Comparison of ENCODE assay signal across 16 cellular contexts in genomic region chr2:68438455-68439303, GRCh38. TPM values are rescaled to one million over a fixed set of nuclear protein-coding genes. Genes with fewer than 3 reads are reported as not detected.
A peak's percentile ranks its signal among the peaks of the same experiment; 100 is the strongest.
DNase-seq lines count a peak whose midpoint lies in the region; ATAC-seq, FAIRE-seq and TF ChIP-seq lines count a peak whose summit lies in the region.
"Had no signal": no experiment of that assay in that cellular context is flagged by ENCODE, and none has a peak within 500 bp of the region (broad histone marks: within the 10 kb centered on the region; RNA-seq: fewer than 3 reads in every experiment).

No MANE protein-coding gene starts in this region.

- ATAC-seq in upper lobe of right lung (peak; percentile 24), GM21390 (IDR thresholded peaks at IDR 0.05; ENCODE audit: unreplicated experiment) (no peak)
- ATAC-seq: T-cell had no signal

- DNase-seq in mammary epithelial cell (no peak), MCF 10A (ENCODE audit: unreplicated experiment) (no peak), NOMO-1 (lab: John Stamatoyannopoulos, UW; ENCODE audit: unreplicated experiment in 2 of 2) (peak; percentile 46 to 76), coronary artery (ENCODE audit: low spot score) (no peak), upper lobe of right lung (no peak), NCI-H1105 (lab: John Stamatoyannopoulos, UW) (no peak), H54 (ENCODE audit: insufficient read length, low spot score) (no peak)
- DNase-seq: activated T-cell treated with anti-CD3 and anti-CD28 coated beads, Interleukin-2, amount 50 U/mL, for 48 hours; COR-L47; ovary; T-cell had no signal

- no peak overlapping the region for H3K4me2 ChIP-seq in mammary epithelial cell (ENCODE audit: insufficient read depth, low read depth, low read length)
- H3K4me2 ChIP-seq: KMS-11 had no signal

- H3K79me2 ChIP-seq in mammary epithelial cell (ENCODE audit: insufficient read depth, low read length): no peaks in the 10 kb centered on the region

- H3K36me3 ChIP-seq in mammary epithelial cell (ENCODE audit: insufficient read depth, low read length) (no peaks in the 10 kb centered on the region), upper lobe of right lung (no peaks in the 10 kb centered on the region)
- H3K36me3 ChIP-seq: ovary, suprapubic skin had no signal

- H3K4me3 ChIP-seq in mammary epithelial cell (replicated peaks in 1 of 3; ENCODE audit: insufficient read depth in 1 of 3, low read depth in 2 of 3, low read length in 3 of 3) (no peak overlapping the region), coronary artery (no peak overlapping the region), upper lobe of right lung (no peak overlapping the region)
- H3K4me3 ChIP-seq: ovary, suprapubic skin had no signal

- CTCF ChIA-PET in mammary epithelial cell (lab: Charles Lee; ENCODE audit: low non-redundant PET): no interaction called here
- CTCF ChIA-PET in MCF 10A (lab: Yijun Ruan, JAX): interaction anchor here (1.2 to 1.8 kb wide), 2 partner anchors 10 to 73 kb away, joined by 3 to 7 read pairs; no protein-coding TSS in a partner anchor

- POLR2A ChIA-PET in MCF 10A (lab: Yijun Ruan, JAX): no interaction called here

- H3K4me1 Mint-ChIP-seq in MCF 10A (ENCODE audit: insufficient read depth, unreplicated experiment): no peaks in the 10 kb centered on the region

- H3K9me3 ChIP-seq in mammary epithelial cell (replicated peaks; ENCODE audit: insufficient read depth, low read length) (no peaks in the 10 kb centered on the region), upper lobe of right lung (no peaks in the 10 kb centered on the region)
- H3K9me3 ChIP-seq: ovary, suprapubic skin had no signal

- H3K27me3 ChIP-seq in mammary epithelial cell (ENCODE audit: insufficient read depth, low read length): no peaks in the 10 kb centered on the region
- H3K27me3 ChIP-seq in upper lobe of right lung: no peaks in the 10 kb centered on the region
- H3K27me3 ChIP-seq: ovary, suprapubic skin had no signal

- H3K27ac Mint-ChIP-seq in MCF 10A (ENCODE audit: low read depth, unreplicated experiment): no peak overlapping the region
- H3K27ac Mint-ChIP-seq: mesothelial cell of epicardium had no signal

- TF ChIP-seq CTCF in mammary epithelial cell (conservative IDR thresholded peaks at IDR 0.05 in 1 of 2, IDR thresholded peaks at IDR 0.05 in 1 of 2; ENCODE audit: extremely low read depth in 1 of 2, insufficient read depth in 1 of 2, low read depth in 1 of 2, low read length in 2 of 2) (no peak), MCF 10A (IDR thresholded peaks at IDR 0.05; ENCODE audit: unreplicated experiment) (no peak), coronary artery (IDR thresholded peaks at IDR 0.05) (no peak), upper lobe of right lung (IDR thresholded peaks at IDR 0.05) (no peak)

- BruUV-seq in mammary epithelial cell (replicated peaks; lab: Mats Ljungman, UMichigan): TSS peak; percentile 77
- BruUV-seq in MCF 10A (replicated peaks; lab: Mats Ljungman, UMichigan): no TSS peak

- H3K4me3 Mint-ChIP-seq in MCF 10A (ENCODE audit: unreplicated experiment): no peak overlapping the region
- H3K4me3 Mint-ChIP-seq: mesothelial cell of epicardium, T-cell had no signal

- H2AFZ ChIP-seq in mammary epithelial cell (ENCODE audit: low read depth, low read length): no peak overlapping the region

- TF ChIP-seq POLR2A in H54 (IDR thresholded peaks at IDR 0.05; ENCODE audit: low read depth, low read length): no peak

- FAIRE-seq in H54 (lab: Jason Lieb, UNC): no peak
- FAIRE-seq: A204.1 had no signal

- H3K4me1 ChIP-seq in mammary epithelial cell (ENCODE audit: insufficient read depth, low read length) (no peaks in the 10 kb centered on the region), upper lobe of right lung (peaks cover 14% of the 10 kb centered on the region)

- no peaks in the 10 kb centered on the region for H4K20me1 ChIP-seq in mammary epithelial cell (ENCODE audit: insufficient read depth, low read length)

- H3K9ac ChIP-seq in mammary epithelial cell (ENCODE audit: insufficient read depth, low read length): no peak overlapping the region
- H3K9ac ChIP-seq: KMS-11 had no signal

- no peaks in the 10 kb centered on the region for H3K36me3 Mint-ChIP-seq in MCF 10A (ENCODE audit: insufficient read depth, unreplicated experiment)
- H3K36me3 Mint-ChIP-seq: mesothelial cell of epicardium, T-cell had no signal

- in situ Hi-C loops in mammary epithelial cell (cut with MboI; ENCODE audit: low sequenced_read_pairs in 2 of 2): loop anchor here (5.0 to 25.0 kb wide), 2 partner anchors 76 to 326 kb away; no protein-coding TSS in a partner anchor

- no peaks in the 10 kb centered on the region for H3K9me3 Mint-ChIP-seq in MCF 10A (ENCODE audit: unreplicated experiment)
- H3K9me3 Mint-ChIP-seq: mesothelial cell of epicardium, T-cell had no signal

- H3K27ac ChIP-seq in mammary epithelial cell (ENCODE audit: insufficient read depth, low read depth, low read length): no peak overlapping the region
- H3K27ac ChIP-seq in coronary artery: peak overlapping the region; percentile 28 to 60
- H3K27ac ChIP-seq in upper lobe of right lung: peak overlapping the region; percentile 5
- H3K27ac ChIP-seq: KMS-11, suprapubic skin had no signal

- WGBS in mammary epithelial cell (ENCODE audit: low coverage, missing lambda C conversion rate): 61% methylated on average over 7 of the region's 7 CpGs

- intact Hi-C loops in mammary epithelial cell (cut with micrococcal nuclease) (no loop called here), MCF 10A (cut with micrococcal nuclease) (no loop called here), upper lobe of right lung (cut with DNase I) (no loop called here)

- dilution Hi-C loops in mammary epithelial cell (cut with HindIII; ENCODE audit: low sequenced_read_pairs): no loop called here

- H3K27me3 Mint-ChIP-seq in MCF 10A (ENCODE audit: insufficient read depth, unreplicated experiment): no peaks in the 10 kb centered on the region
- H3K27me3 Mint-ChIP-seq: T-cell had no signal

RNA-seq across cellular contexts. Expression of gene FBXO48, which starts 28.4 kb away (rescaled TPM):
- 1 to 10 TPM; 1.3 to 1.6 TPM for total RNA-seq in mammary epithelial cell
- polyA plus RNA-seq in mammary epithelial cell: 0.78 TPM
- polyA minus RNA-seq in mammary epithelial cell: 3.0 TPM
- total RNA-seq in MCF 10A (2022): 1.7 and 2.1 TPM in 2 replicates
- total RNA-seq in upper lobe of right lung: 1.8 TPM

RNA-seq across cellular contexts. Expression of gene APLF, which starts 28.7 kb away (rescaled TPM):
- total RNA-seq in mammary epithelial cell: 1 to 10 TPM; 3.7 to 4.8 TPM
- 0.97 TPM for polyA plus RNA-seq in mammary epithelial cell
- 6.1 TPM for polyA minus RNA-seq in mammary epithelial cell
- total RNA-seq in MCF 10A (2022): 4.0 TPM in 2 replicates
- 6.8 TPM for total RNA-seq in upper lobe of right lung

Comparison
In these comparisons a context has a peak if more than half of its experiments do, and no peak if none do; other contexts are left out.
1. DNase-seq: peak in NOMO-1 (2 of 2); none in mammary epithelial cell (single experiment), MCF 10A (single experiment), coronary artery (single experiment), upper lobe of right lung (single experiment), NCI-H1105 (single experiment) and H54 (single experiment).